ENCODE assay signal across 2 cellular contexts in the genomic region with DNA sequence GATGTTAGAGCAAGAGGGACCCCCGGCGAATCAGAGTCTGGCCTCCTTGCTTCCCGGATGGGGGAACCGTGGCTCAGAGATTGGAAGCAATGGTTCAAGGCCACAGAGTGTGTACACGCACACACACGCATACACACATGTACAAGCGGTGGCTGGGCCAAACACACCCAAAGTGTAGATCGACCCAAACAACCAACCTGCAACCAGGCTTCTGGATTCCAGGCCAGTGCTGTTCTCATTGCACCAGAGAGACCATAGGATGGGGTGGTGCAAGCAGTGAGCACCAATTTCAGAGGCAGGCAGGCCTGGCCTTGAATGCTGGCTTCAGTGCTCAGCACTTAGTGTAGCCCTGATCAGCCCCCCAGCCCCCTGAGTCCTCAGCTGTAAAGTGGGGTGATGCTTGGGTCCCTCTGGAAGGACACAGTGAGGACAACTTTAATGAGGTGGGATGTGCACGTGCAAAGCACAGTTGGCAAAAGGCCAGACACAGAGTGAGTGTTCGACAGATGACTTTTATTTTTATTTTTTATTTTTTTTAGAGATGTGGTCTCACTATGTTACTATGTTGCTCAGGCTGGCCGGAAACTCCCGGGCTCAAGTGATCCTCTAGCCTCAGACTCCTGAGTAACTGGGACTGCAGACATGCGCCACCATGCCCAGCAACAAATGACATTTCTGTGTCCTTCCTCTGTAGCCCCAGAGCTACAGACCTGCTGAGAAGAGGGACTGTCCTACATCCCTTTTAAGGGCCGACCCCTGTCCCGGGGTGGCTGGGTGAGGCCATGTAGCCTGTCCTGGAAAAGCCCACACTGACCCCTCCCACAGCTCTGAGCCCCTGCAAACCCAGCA.
A peak's percentile ranks its signal among the peaks of the same experiment; 100 is the strongest.
TF ChIP-seq lines count a peak whose summit lies in the region.

No MANE protein-coding gene starts in this region.

TF ChIP-seq in HEK293, 187 proteins besides CTCF, POLR2A, EP300 and RAD21:
- peak; percentile 65; the same call in 1 of the 2 replicates for TF ChIP-seq ZNF133 (tag by site-specific recombination; IDR thresholded peaks at IDR 0.05)
- TF ChIP-seq SP3 (tag by site-specific recombination; IDR thresholded peaks at IDR 0.05): no peak

TF ChIP-seq in endothelial cell of umbilical vein, 7 proteins besides CTCF, POLR2A, EP300 and RAD21:
- TF ChIP-seq EZH2 (IDR thresholded peaks at IDR 0.05; ENCODE audit: borderline replicate concordance, low read depth, low read length, severe bottlenecking): no peak
- TF ChIP-seq GATA2 (IDR thresholded peaks at IDR 0.05; ENCODE audit: insufficient read depth, insufficient read length, low read depth, low read length): no peak
- TF ChIP-seq MYC (IDR thresholded peaks at IDR 0.05; ENCODE audit: low read depth, low read length): no peak
- no peak for TF ChIP-seq POLR2AphosphoS5 (IDR thresholded peaks at IDR 0.05; ENCODE audit: insufficient read depth, low read depth, low read length)
- no peak for TF ChIP-seq FOS (IDR thresholded peaks at IDR 0.05; ENCODE audit: borderline replicate concordance, insufficient read depth, low read length)
- no peak for TF ChIP-seq MAX (IDR thresholded peaks at IDR 0.05; ENCODE audit: insufficient read depth, insufficient read length)
- no peak for TF ChIP-seq JUN (IDR thresholded peaks at IDR 0.05; ENCODE audit: borderline replicate concordance, insufficient read depth, insufficient read length, low read depth)
